ENCODE assay signal across 21 cellular contexts in the genomic region with DNA sequence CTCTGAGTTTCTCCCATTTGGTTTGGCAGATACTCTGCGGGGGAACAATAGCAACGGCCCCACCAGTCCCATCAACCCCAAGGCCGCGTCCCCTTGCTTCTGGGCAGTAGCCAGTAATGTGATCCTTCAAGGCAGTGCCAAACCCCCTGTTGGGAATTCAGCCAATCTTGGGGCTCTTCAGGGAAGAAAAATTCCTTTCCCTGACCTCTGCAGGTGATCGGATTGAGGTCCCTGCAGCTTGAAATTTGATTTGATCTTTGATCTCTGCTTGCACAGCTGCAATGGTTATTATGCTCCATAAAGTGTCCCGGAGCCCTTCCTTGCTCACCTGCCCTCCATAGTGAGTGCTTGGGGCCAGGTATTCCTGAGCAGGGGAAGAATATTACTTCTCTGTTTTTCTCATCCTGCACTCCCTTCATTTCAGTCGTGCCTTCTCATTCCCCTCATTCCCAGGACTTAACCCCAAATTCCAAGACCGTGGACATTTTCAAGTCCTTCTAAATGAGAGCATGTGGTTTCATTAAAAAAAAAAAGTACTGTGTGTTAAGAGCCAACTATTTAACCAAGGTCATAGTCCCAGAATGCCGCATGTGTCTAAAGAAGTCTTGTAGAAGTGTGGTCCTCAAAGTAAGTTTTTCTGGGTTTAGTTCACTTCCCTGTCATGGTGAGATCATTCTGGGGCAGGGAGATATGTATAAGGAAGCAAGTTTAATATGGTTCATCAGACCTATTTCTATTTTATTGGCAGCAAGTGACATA. TPM values are rescaled to one million over a fixed set of nuclear protein-coding genes. Genes with fewer than 3 reads are reported as not detected.
DNase-seq lines count a peak whose midpoint lies in the region; ATAC-seq and TF ChIP-seq lines count a peak whose summit lies in the region.
"Had no signal": no experiment of that assay in that cellular context is flagged by ENCODE, and none has a peak within 500 bp of the region (broad histone marks: within the 10 kb centered on the region; RNA-seq: fewer than 3 reads in every experiment).

No MANE protein-coding gene starts in this region.

- peaks cover 20% of the 10 kb centered on the region for H3K4me1 ChIP-seq in Panc1 (ENCODE audit: control insufficient read depth, insufficient read depth, low read length)
- peaks cover 0 to 3% (median 0%) of the 10 kb centered on the region in 4 donors for H3K4me1 ChIP-seq in esophagus muscularis mucosa
- H3K4me1 ChIP-seq: breast epithelium, right atrium auricular region had no signal

- H3K27ac Mint-ChIP-seq in activated naive CD8-positive, alpha-beta T cell treated with anti-CD3 and anti-CD28 coated beads for 36 hours, result no peak overlapping the region
- H3K27ac Mint-ChIP-seq: CD4-positive, alpha-beta T cell; dendritic cell treated with granulocyte-macrophage colony-stimulating factor and Interleukin-4, amounts not matched to agents 40 ng/mL and 50 ng/mL, for 4 days; stimulated activated naive B cell treated with anti-CD40 and anti-IgM and Interleukin-4, amounts not matched to agents 10 μg/mL and 1 μg/mL and 100 μg/mL, for 72 hours had no signal

- peak overlapping the region; percentile 25; the same call in 1 of the 2 replicates for H3K27ac ChIP-seq in Panc1 (ENCODE audit: low read length)
- no peak overlapping the region for H3K27ac ChIP-seq in esophagus muscularis mucosa (replicated peaks in 1 of 4)
- H3K27ac ChIP-seq: breast epithelium, epithelial cell of prostate, HL-60, right atrium auricular region, tibial nerve had no signal

- TF ChIP-seq POLR2A in erythroblast (IDR thresholded peaks at IDR 0.05; ENCODE audit: low read length), result no peak
- TF ChIP-seq POLR2A in esophagus muscularis mucosa (IDR thresholded peaks at IDR 0.05; ENCODE audit: low read depth), result no peak

- peaks cover 2% of the 10 kb centered on the region for H3K9me3 Mint-ChIP-seq in activated naive CD8-positive, alpha-beta T cell treated with anti-CD3 and anti-CD28 coated beads for 36 hours
- H3K9me3 Mint-ChIP-seq: dendritic cell treated with granulocyte-macrophage colony-stimulating factor and Interleukin-4, amounts not matched to agents 40 ng/mL and 50 ng/mL, for 4 days had no signal

- TF ChIP-seq CTCF in BJ (IDR thresholded peaks at IDR 0.05; ENCODE audit: insufficient read depth, low read depth, low read length) (no peak), Panc1 (IDR thresholded peaks at IDR 0.05) (no peak), esophagus muscularis mucosa (IDR thresholded peaks at IDR 0.05) (no peak)

- TF ChIP-seq EP300 in esophagus muscularis mucosa (IDR thresholded peaks at IDR 0.05), result no peak

- H3K4me1 Mint-ChIP-seq in activated naive CD8-positive, alpha-beta T cell treated with anti-CD3 and anti-CD28 coated beads for 36 hours, result no peaks in the 10 kb centered on the region
- H3K4me1 Mint-ChIP-seq: stimulated activated naive B cell treated with anti-CD40 and anti-IgM and Interleukin-4, amounts not matched to agents 10 μg/mL and 1 μg/mL and 100 μg/mL, for 72 hours had no signal

- 65% methylated on average over 9 of the region's 9 CpGs for WGBS in esophagus muscularis mucosa

- no TSS peak for BruUV-seq in Panc1 (replicated peaks; lab: Mats Ljungman, UMichigan)

- no peaks in the 10 kb centered on the region for H3K36me3 Mint-ChIP-seq in activated naive CD8-positive, alpha-beta T cell treated with anti-CD3 and anti-CD28 coated beads for 36 hours
- H3K36me3 Mint-ChIP-seq: stimulated activated naive B cell treated with anti-CD40 and anti-IgM and Interleukin-4, amounts not matched to agents 10 μg/mL and 1 μg/mL and 100 μg/mL, for 72 hours had no signal

- peaks cover 5% of the 10 kb centered on the region for H3K27me3 Mint-ChIP-seq in activated naive CD8-positive, alpha-beta T cell treated with anti-CD3 and anti-CD28 coated beads for 36 hours
- H3K27me3 Mint-ChIP-seq: CD4-positive, alpha-beta T cell; dendritic cell treated with granulocyte-macrophage colony-stimulating factor and Interleukin-4, amounts not matched to agents 40 ng/mL and 50 ng/mL, for 4 days; stimulated activated naive B cell treated with anti-CD40 and anti-IgM and Interleukin-4, amounts not matched to agents 10 μg/mL and 1 μg/mL and 100 μg/mL, for 72 hours had no signal

- POLR2A ChIA-PET in BJ (lab: Charles Lee) (no interaction called here), Panc1 (lab: Charles Lee) (no interaction called here)

- H3K4me3 ChIP-seq in BJ (ENCODE audit: low read depth, low read length), result no peak overlapping the region
- no peak overlapping the region for H3K4me3 ChIP-seq in Panc1 (ENCODE audit: low read depth in 2 of 2, low read length in 2 of 2)
- H3K4me3 ChIP-seq in esophagus muscularis mucosa, result no peak overlapping the region
- H3K4me3 ChIP-seq: breast epithelium, K562, right atrium auricular region, tibial nerve had no signal

- no peak overlapping the region for H3K4me3 Mint-ChIP-seq in activated naive CD8-positive, alpha-beta T cell treated with anti-CD3 and anti-CD28 coated beads for 36 hours
- H3K4me3 Mint-ChIP-seq: CD4-positive, alpha-beta T cell; dendritic cell treated with granulocyte-macrophage colony-stimulating factor and Interleukin-4, amounts not matched to agents 40 ng/mL and 50 ng/mL, for 4 days; stimulated activated naive B cell treated with anti-CD40 and anti-IgM and Interleukin-4, amounts not matched to agents 10 μg/mL and 1 μg/mL and 100 μg/mL, for 72 hours had no signal

- peak; percentile 47 for DNase-seq in BJ (ENCODE audit: low read depth)
- DNase-seq in HT-29 (ENCODE audit: low spot score), result peak; percentile 1
- DNase-seq in Panc1 (ENCODE audit: low read depth, low spot score), result no peak
- DNase-seq in iris pigment epithelial cell (ENCODE audit: low read depth), result peak; percentile 15
- no peak for DNase-seq in activated T-cell treated with anti-CD3 and anti-CD28 coated beads, Interleukin-2, amount 50 U/mL, for 48 hours
- no peak for DNase-seq in erythroblast (lab: John Stamatoyannopoulos, UW)
- DNase-seq in activated naive CD8-positive, alpha-beta T cell treated with anti-CD3 and anti-CD28 coated beads for 36 hours, result no peak
- no peak for DNase-seq in esophagus muscularis mucosa (ENCODE audit: extremely low spot score)
- DNase-seq: activated naive CD4-positive, alpha-beta T cell treated with Interleukin-2 at 50 U/mL for 16 hours; CD4-positive, alpha-beta T cell; HCEC 1CT; left ventricle myocardium superior; NCI-H2227 treated with DMSO at 0.1 percent for 48 hours; stimulated activated naive B cell treated with anti-CD40 and anti-IgM and Interleukin-4, amounts not matched to agents 10 μg/mL and 1 μg/mL and 100 μg/mL, for 72 hours had no signal

- in situ Hi-C loops in Panc1 (cut with HindIII; ENCODE audit: low pct_unique_long_range_greater_than_20kb, low sequenced_read_pairs), result no loop called here

- H3K9me3 ChIP-seq in Panc1 (ENCODE audit: control insufficient read depth, insufficient read depth, low read depth, low read length) (no peaks in the 10 kb centered on the region), esophagus muscularis mucosa (no peaks in the 10 kb centered on the region)
- H3K9me3 ChIP-seq: breast epithelium, right atrium auricular region, tibial nerve had no signal

- H3K27me3 ChIP-seq in BJ (ENCODE audit: control insufficient read depth, insufficient read depth, low read length) (no peaks in the 10 kb centered on the region), Panc1 (ENCODE audit: control insufficient read depth, insufficient read depth, low read length) (no peaks in the 10 kb centered on the region), esophagus muscularis mucosa (peaks cover 0 to 15% (median 0%) of the 10 kb centered on the region in 4 donors)
- H3K27me3 ChIP-seq: breast epithelium, right atrium auricular region, tibial nerve had no signal

- no peak for ATAC-seq in Panc1
- ATAC-seq: K562; left ventricle myocardium superior; stimulated activated naive B cell treated with anti-CD40 and anti-IgM and Interleukin-4, amounts not matched to agents 10 μg/mL and 1 μg/mL and 100 μg/mL, for 72 hours had no signal

- CTCF ChIA-PET in BJ (lab: Yijun Ruan, JAX), result interaction anchor here (0.7 kb wide), 1 partner anchor 125 kb away, joined by 3 read pairs; no protein-coding TSS in a partner anchor
- CTCF ChIA-PET in Panc1 (lab: Charles Lee), result no interaction called here

- intact Hi-C loops in Panc1 (cut with micrococcal nuclease; ENCODE audit: unreplicated experiment), result no loop called here
- intact Hi-C loops in esophagus muscularis mucosa (cut with DNase I), result no loop called here

- H3K36me3 ChIP-seq in BJ (ENCODE audit: control insufficient read depth, insufficient read depth, low read length) (no peaks in the 10 kb centered on the region), Panc1 (ENCODE audit: control insufficient read depth, insufficient read depth, low read length) (no peaks in the 10 kb centered on the region), esophagus muscularis mucosa (no peaks in the 10 kb centered on the region)
- H3K36me3 ChIP-seq: breast epithelium, right atrium auricular region, tibial nerve had no signal

RNA-seq across cellular contexts. Expression of gene SOX9, which starts 56.3 kb away (rescaled TPM):
- polyA plus RNA-seq in BJ (2011; rRNA removed), result 0.54 and 0.60 TPM in 2 replicates
- 0.33 and 0.51 TPM in 2 replicates for polyA minus RNA-seq in BJ (2011; rRNA and poly(A)+ RNA removed)
- total RNA-seq in HT-29 (2014; rRNA removed; shearing (Covaris generic)), result 66.6 and 82.5 TPM in 2 replicates
- 79.5 TPM for total RNA-seq in Panc1 (2021; ENCODE audit: unreplicated experiment)
- polyA plus RNA-seq in Panc1 (2012; ENCODE audit: insufficient read length), result 63.0 TPM
- not detected for total RNA-seq in activated naive CD8-positive, alpha-beta T cell treated with anti-CD3 and anti-CD28 coated beads for 36 hours
- 1 to 10 TPM; 1.4 to 3.7 (median 1.9) TPM for total RNA-seq in esophagus muscularis mucosa
- total RNA-seq: CD4-positive, alpha-beta T cell had no signal
- polyA plus RNA-seq: K562 had no signal

Comparison
In these comparisons a context has a peak if more than half of its experiments do, and no peak if none do; other contexts are left out.
1. DNase-seq: peak in BJ (single experiment), HT-29 (single experiment) and iris pigment epithelial cell (single experiment); none in Panc1 (single experiment), activated T-cell treated with anti-CD3 and anti-CD28 coated beads, Interleukin-2, amount 50 U/mL, for 48 hours (0 of 2), erythroblast (0 of 2), activated naive CD8-positive, alpha-beta T cell treated with anti-CD3 and anti-CD28 coated beads for 36 hours (single experiment) and esophagus muscularis mucosa (single experiment).
2. RNA of gene SOX9, which starts 56.3 kb away (total RNA-seq): 66.6 to 82.5 TPM in HT-29 and 79.5 TPM in Panc1 (single experiment); 1.4 to 3.7 TPM in esophagus muscularis mucosa and not detected in activated naive CD8-positive, alpha-beta T cell treated with anti-CD3 and anti-CD28 coated beads for 36 hours; every median in the first group is over 10 times any median in the second.